ENCODE assay signal across 8 cellular contexts in the genomic region with DNA sequence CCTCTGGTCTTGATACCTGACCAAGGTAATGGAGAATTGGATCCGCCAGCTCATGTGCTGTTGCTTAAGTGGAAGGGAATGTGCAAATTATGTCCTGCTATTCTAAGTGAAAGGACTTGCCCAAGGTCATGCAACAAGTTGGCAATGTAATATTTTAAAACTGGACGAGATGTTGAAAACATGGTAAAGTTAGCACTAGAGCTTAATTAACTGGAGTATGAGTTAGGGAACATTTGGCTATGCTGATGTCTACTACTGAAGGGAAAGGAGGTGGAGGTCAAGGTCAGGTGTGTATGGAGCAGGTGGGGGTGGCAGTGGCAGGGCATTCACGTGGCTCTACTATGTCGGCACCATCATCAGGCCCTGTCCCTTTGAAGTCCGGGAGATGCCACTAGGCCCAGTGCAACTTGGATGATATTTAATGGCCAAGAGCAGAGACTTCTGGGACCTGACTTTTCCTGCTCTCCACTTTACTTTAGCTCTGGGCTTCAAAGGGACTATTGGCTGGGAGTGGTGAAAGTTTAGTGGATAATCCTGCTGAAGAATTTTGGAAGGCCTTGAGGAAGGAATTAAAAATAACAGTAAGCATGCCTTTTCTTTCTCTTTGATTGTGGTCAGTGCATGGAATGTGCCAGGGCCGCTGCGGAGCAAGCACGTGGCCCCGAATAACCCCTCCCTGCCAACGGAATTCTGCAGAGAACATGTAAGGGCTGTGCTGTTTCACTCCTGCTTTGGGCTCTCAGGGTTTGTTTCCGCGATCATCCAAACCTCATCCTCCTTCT. TPM values are rescaled to one million over a fixed set of nuclear protein-coding genes. Genes with fewer than 3 reads are reported as not detected.
DNase-seq lines count a peak whose midpoint lies in the region; ATAC-seq, FAIRE-seq and TF ChIP-seq lines count a peak whose summit lies in the region.

No MANE protein-coding gene starts in this region.

- H4K20me1 ChIP-seq in PC-9 (ENCODE audit: insufficient read depth) = no peaks in the 10 kb centered on the region
- peaks cover under 1% of the 10 kb centered on the region for H4K20me1 ChIP-seq in endothelial cell of umbilical vein (replicated peaks; ENCODE audit: control insufficient read depth, extremely low read depth, insufficient read depth, low read length)
- H4K20me1 ChIP-seq in osteoblast (ENCODE audit: insufficient read depth, low read length) = peaks cover 74% of the 10 kb centered on the region

- H3K4me1 Mint-ChIP-seq in CD4-positive, CD25-positive, alpha-beta regulatory T cell = peaks cover 30 to 100% (median 90%) of the 10 kb centered on the region in 4 donors

- H3K27ac Mint-ChIP-seq in CD4-positive, CD25-positive, alpha-beta regulatory T cell = peak overlapping the region; percentile 94 to 98 (median 97)

- peaks cover 3% of the 10 kb centered on the region for H3K36me3 ChIP-seq in CD4-positive, CD25-positive, alpha-beta regulatory T cell (ENCODE audit: control insufficient read depth, insufficient read depth, low read length)
- H3K36me3 ChIP-seq in PC-9 (ENCODE audit: low read depth) (peaks cover 27% of the 10 kb centered on the region), endothelial cell of umbilical vein (ENCODE audit: control insufficient read depth in 2 of 2, extremely low read depth in 1 of 2, insufficient read depth in 2 of 2, low read length in 2 of 2) (peaks cover 4 to 11% of the 10 kb centered on the region in 2 experiments), osteoblast (ENCODE audit: insufficient read depth, low read length) (peaks cover 58% of the 10 kb centered on the region)

- no peak for DNase-seq in CD4-positive, CD25-positive, alpha-beta regulatory T cell
- DNase-seq in PC-9 (no peak), endothelial cell of umbilical vein (ENCODE audit: low read depth, low spot score) (no peak), osteoblast (ENCODE audit: insufficient read length, low spot score, missing footprints) (peak; percentile 77), ecto neural progenitor cell (ENCODE audit: low spot score) (no peak), superior temporal gyrus (ENCODE audit: extremely low spot score) (no peak), DMS 273 (lab: John Stamatoyannopoulos, UW; ENCODE audit: unreplicated experiment) (no peak)

- H3K27me3 ChIP-seq in CD4-positive, CD25-positive, alpha-beta regulatory T cell (ENCODE audit: control insufficient read depth, insufficient read depth, low read length) = no peaks in the 10 kb centered on the region
- H3K27me3 ChIP-seq in PC-9 (ENCODE audit: insufficient read depth, low read depth) (no peaks in the 10 kb centered on the region), endothelial cell of umbilical vein (ENCODE audit: control insufficient read depth in 2 of 2, insufficient read depth in 2 of 2, low read length in 2 of 2) (no peaks in the 10 kb centered on the region), osteoblast (ENCODE audit: insufficient read depth, low read length) (no peaks in the 10 kb centered on the region)

- H3K36me3 Mint-ChIP-seq in CD4-positive, CD25-positive, alpha-beta regulatory T cell = peaks cover 20% of the 10 kb centered on the region

- POLR2A ChIA-PET in PC-9 (lab: Charles Lee; ENCODE audit: unreplicated experiment) = interaction anchor here (0.5 to 0.7 kb wide), 2 partner anchors 16 to 81 kb away, joined by 3 to 4 read pairs; no protein-coding TSS in a partner anchor
- POLR2A ChIA-PET in endothelial cell of umbilical vein (lab: Charles Lee) = no interaction called here

- dilution Hi-C loops in endothelial cell of umbilical vein (cut with MboI; ENCODE audit: extremely low pct_ligation_motif_present, low sequenced_read_pairs) = no loop called here

- peak overlapping the region; percentile 51 to 79 (median 75) for H3K4me3 Mint-ChIP-seq in CD4-positive, CD25-positive, alpha-beta regulatory T cell

- TF ChIP-seq POLR2A in endothelial cell of umbilical vein (IDR thresholded peaks at IDR 0.05; ENCODE audit: low read depth, low read length) = no peak

- H2AFZ ChIP-seq in PC-9 (no peak overlapping the region), endothelial cell of umbilical vein (ENCODE audit: low read depth, low read length) (no peak overlapping the region), osteoblast (ENCODE audit: low read length) (no peak overlapping the region)

- H3K27me3 Mint-ChIP-seq in CD4-positive, CD25-positive, alpha-beta regulatory T cell = peaks cover 4% of the 10 kb centered on the region

- no peak for FAIRE-seq in endothelial cell of umbilical vein (lab: Jason Lieb, UNC)

- CTCF ChIA-PET in PC-9 (lab: Charles Lee) (interaction anchor here (0.5 kb wide), 2 partner anchors 19 to 30 kb away, joined by 5 to 15 read pairs; no protein-coding TSS in a partner anchor), endothelial cell of umbilical vein (lab: Charles Lee) (interaction anchor here (1.1 to 1.6 kb wide), 5 partner anchors 8 to 134 kb away, joined by 3 to 5 read pairs (median 4); no protein-coding TSS in a partner anchor)

- peaks cover 45% of the 10 kb centered on the region for H3F3A ChIP-seq in PC-9 (ENCODE audit: insufficient read depth, low read depth)

- H3K9me3 Mint-ChIP-seq in CD4-positive, CD25-positive, alpha-beta regulatory T cell = peaks cover 0 to 2% (median 0%) of the 10 kb centered on the region in 7 donors

- H3K9me3 ChIP-seq in CD4-positive, CD25-positive, alpha-beta regulatory T cell (ENCODE audit: control insufficient read depth in 2 of 2, low read length in 2 of 2) = no peaks in the 10 kb centered on the region
- H3K9me3 ChIP-seq in PC-9 (ENCODE audit: insufficient read depth, low read depth) (no peaks in the 10 kb centered on the region), endothelial cell of umbilical vein (replicated peaks; ENCODE audit: control insufficient read depth, insufficient read depth, low read length) (no peaks in the 10 kb centered on the region), osteoblast (ENCODE audit: low read depth, low read length) (no peaks in the 10 kb centered on the region)

- H3K4me2 ChIP-seq in PC-9 (no peak overlapping the region), endothelial cell of umbilical vein (ENCODE audit: insufficient read depth, low read length) (no peak overlapping the region), osteoblast (ENCODE audit: insufficient read depth, low read length) (peak overlapping the region; percentile 73)

- H3K4me1 ChIP-seq in CD4-positive, CD25-positive, alpha-beta regulatory T cell (ENCODE audit: control insufficient read depth, insufficient read depth, low read length, poor library complexity, severe bottlenecking) = peaks cover 99% of the 10 kb centered on the region
- peaks cover 96% of the 10 kb centered on the region for H3K4me1 ChIP-seq in PC-9 (replicated peaks; ENCODE audit: insufficient read depth)
- H3K4me1 ChIP-seq in endothelial cell of umbilical vein (ENCODE audit: control insufficient read depth, extremely low read depth, insufficient read depth, low read length) = peaks cover 80% of the 10 kb centered on the region
- peaks cover 98% of the 10 kb centered on the region for H3K4me1 ChIP-seq in osteoblast (ENCODE audit: insufficient read depth, low read length)

- peak overlapping the region; percentile 88 for H3K27ac ChIP-seq in CD4-positive, CD25-positive, alpha-beta regulatory T cell (ENCODE audit: insufficient read depth, low read length, poor library complexity, severe bottlenecking)
- H3K27ac ChIP-seq in PC-9 = peak overlapping the region; percentile 67; the same call in 1 of the 2 replicates
- peak overlapping the region; percentile 22 for H3K27ac ChIP-seq in endothelial cell of umbilical vein (ENCODE audit: insufficient read depth, low read depth, low read length)
- H3K27ac ChIP-seq in osteoblast (ENCODE audit: low read depth, low read length) = peak overlapping the region; percentile 97

- peak overlapping the region; percentile 39 for H3K4me3 ChIP-seq in CD4-positive, CD25-positive, alpha-beta regulatory T cell (ENCODE audit: low read depth, low read length)
- H3K4me3 ChIP-seq in PC-9 (no peak overlapping the region), endothelial cell of umbilical vein (replicated peaks in 1 of 3; ENCODE audit: insufficient read depth in 1 of 3, low read depth in 1 of 3, low read length in 3 of 3) (no peak overlapping the region), osteoblast (ENCODE audit: insufficient read depth, low read length) (peak overlapping the region; percentile 38)

- H3K79me2 ChIP-seq in PC-9 (ENCODE audit: low read depth) = peaks cover 100% of the 10 kb centered on the region
- H3K79me2 ChIP-seq in endothelial cell of umbilical vein (ENCODE audit: control insufficient read depth, insufficient read depth, low read length) = peaks cover 97% of the 10 kb centered on the region
- peaks cover 97% of the 10 kb centered on the region for H3K79me2 ChIP-seq in osteoblast (ENCODE audit: insufficient read depth, low read length)

- H3K9me2 ChIP-seq in PC-9 (ENCODE audit: insufficient read depth) = no peaks in the 10 kb centered on the region

- intact Hi-C loops in PC-9 (cut with micrococcal nuclease; ENCODE audit: unreplicated experiment) (no loop called here), endothelial cell of umbilical vein (cut with micrococcal nuclease) (no loop called here)

- TF ChIP-seq CTCF in PC-9 (conservative IDR thresholded peaks at IDR 0.05) (no peak), endothelial cell of umbilical vein (IDR thresholded peaks at IDR 0.05; ENCODE audit: extremely low read depth in 1 of 2, insufficient read depth in 1 of 2, low read depth in 1 of 2, low read length in 2 of 2) (no peak), osteoblast (IDR thresholded peaks at IDR 0.05; ENCODE audit: extremely low read depth, low read depth, low read length) (no peak)

- no peak overlapping the region for H3K9ac ChIP-seq in endothelial cell of umbilical vein (replicated peaks; ENCODE audit: extremely low read depth, insufficient read depth, low read length)

- no TSS peak for BruUV-seq in PC-9 (replicated peaks; lab: Mats Ljungman, UMichigan)
- BruUV-seq in endothelial cell of umbilical vein (replicated peaks; lab: Mats Ljungman, UMichigan) = no TSS peak

- H3K9me1 ChIP-seq in endothelial cell of umbilical vein (replicated peaks; ENCODE audit: control insufficient read depth, extremely low read depth, insufficient read depth, low read length) = no peaks in the 10 kb centered on the region

- no peak for ATAC-seq in CD4-positive, CD25-positive, alpha-beta regulatory T cell (ENCODE audit: low read depth in 2 of 2)
- ATAC-seq in GM21447 (IDR thresholded peaks at IDR 0.05; ENCODE audit: unreplicated experiment) = no peak

RNA-seq across cellular contexts. Expression of gene SMAD3, which starts 14.9 kb away (rescaled TPM):
- 76.6 TPM for total RNA-seq in CD4-positive, CD25-positive, alpha-beta regulatory T cell
- polyA plus RNA-seq in CD4-positive, CD25-positive, alpha-beta regulatory T cell = 10 to 100 TPM; 12.0 to 17.0 (median 14.5) TPM
- 99.5 and 109 TPM in 2 replicates for total RNA-seq in PC-9 (2021)
- 71.7 and 88.2 TPM in 2 replicates for total RNA-seq in endothelial cell of umbilical vein
- 53.4 and 56.4 TPM in 2 replicates for polyA plus RNA-seq in endothelial cell of umbilical vein
- polyA plus RNA-seq in endothelial cell of umbilical vein (2011; cell fraction: cytosol; rRNA removed) = 47.7 and 47.9 TPM in 2 replicates
- polyA plus RNA-seq in endothelial cell of umbilical vein (2011; cell fraction: nucleus; rRNA removed) = 114 and 122 TPM in 2 replicates
- polyA plus RNA-seq in endothelial cell of umbilical vein (2012) = 87.3 and 91.3 TPM in 2 replicates
- polyA minus RNA-seq in endothelial cell of umbilical vein = 53.1 and 59.9 TPM in 2 replicates
- 13.7 TPM for polyA minus RNA-seq in endothelial cell of umbilical vein (2011; cell fraction: cytosol; rRNA and poly(A)+ RNA removed)
- polyA minus RNA-seq in endothelial cell of umbilical vein (2011; cell fraction: nucleus; rRNA and poly(A)+ RNA removed) = 73.9 and 75.1 TPM in 2 replicates
- 41.8 and 60.1 TPM in 2 replicates for total RNA-seq in osteoblast

Comparison
In these comparisons a context has a peak if more than half of its experiments do, and no peak if none do; other contexts are left out.
1. H3K27ac ChIP-seq: peak in every context shown above with its lines; median percentile 97 in osteoblast; 88 in CD4-positive, CD25-positive, alpha-beta regulatory T cell; 67 in PC-9; 22 in endothelial cell of umbilical vein.
2. H3K4me3 ChIP-seq: peak in CD4-positive, CD25-positive, alpha-beta regulatory T cell (single experiment) and osteoblast (single experiment); none in PC-9 (single experiment) and endothelial cell of umbilical vein (0 of 3).